Comparison of ENCODE assay signal across 8 cellular contexts in the genomic region with DNA sequence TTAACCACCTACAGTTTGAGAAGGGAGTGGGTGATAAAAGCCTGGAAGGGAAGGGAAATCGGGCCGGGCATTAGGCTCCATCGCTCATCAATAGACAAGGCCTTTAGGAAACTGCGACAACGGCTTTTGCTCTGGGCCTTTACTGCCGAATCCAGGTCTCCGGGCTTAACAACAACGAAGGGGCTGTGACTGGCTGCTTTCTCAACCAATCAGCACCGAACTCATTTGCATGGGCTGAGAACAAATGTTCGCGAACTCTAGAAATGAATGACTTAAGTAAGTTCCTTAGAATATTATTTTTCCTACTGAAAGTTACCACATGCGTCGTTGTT. TPM values are rescaled to one million over a fixed set of nuclear protein-coding genes. Genes with fewer than 3 reads are reported as not detected.
DNase-seq lines count a peak whose midpoint lies in the region; ATAC-seq and TF ChIP-seq lines count a peak whose summit lies in the region.

No MANE protein-coding gene starts in this region.

- peak; percentile 21 for ATAC-seq in GM19455 (IDR thresholded peaks at IDR 0.05; ENCODE audit: unreplicated experiment)
- ATAC-seq in HG03575 (IDR thresholded peaks at IDR 0.05; ENCODE audit: extremely low read depth, insufficient number of reproducible peaks, low FRiP score, unreplicated experiment): peak; percentile 25
- peak; percentile 53 for ATAC-seq in activated CD8-positive, alpha-beta T cell treated with anti-CD3 and anti-CD28 coated beads for 36 hours
- ATAC-seq in effector memory CD8-positive, alpha-beta T cell (replicated peaks): peak; percentile 64

- TF ChIP-seq CTCF in C4-2B (conservative IDR thresholded peaks at IDR 0.05): no peak
- TF ChIP-seq CTCF in activated CD8-positive, alpha-beta T cell treated with anti-CD3 and anti-CD28 coated beads for 36 hours (IDR thresholded peaks at IDR 0.05): no peak

- H3K27me3 Mint-ChIP-seq in activated CD8-positive, alpha-beta T cell treated with anti-CD3 and anti-CD28 coated beads for 36 hours: no peaks in the 10 kb centered on the region
- H3K27me3 Mint-ChIP-seq in effector memory CD8-positive, alpha-beta T cell: no peaks in the 10 kb centered on the region

- H3K36me3 Mint-ChIP-seq in activated CD8-positive, alpha-beta T cell treated with anti-CD3 and anti-CD28 coated beads for 36 hours (ENCODE audit: low read depth): peaks cover 42% of the 10 kb centered on the region
- peaks cover 47% of the 10 kb centered on the region for H3K36me3 Mint-ChIP-seq in effector memory CD8-positive, alpha-beta T cell (ENCODE audit: insufficient read depth)

- CTCF ChIA-PET in activated CD8-positive, alpha-beta T cell treated with anti-CD3 and anti-CD28 coated beads for 36 hours (lab: Charles Lee): interaction anchor here (0.7 to 22.8 kb wide), 10 partner anchors 15 to 169 kb away, joined by 3 to 460 read pairs (median 19); a partner anchor contains a TSS

- peak overlapping the region; percentile 96 for H3K27ac ChIP-seq in C4-2B

- no peaks in the 10 kb centered on the region for H3K9me3 Mint-ChIP-seq in activated CD8-positive, alpha-beta T cell treated with anti-CD3 and anti-CD28 coated beads for 36 hours
- no peaks in the 10 kb centered on the region for H3K9me3 Mint-ChIP-seq in effector memory CD8-positive, alpha-beta T cell

- DNase-seq in NCI-H82 (lab: John Stamatoyannopoulos, UW) (peak; percentile 98), lung microvascular endothelial cell (ENCODE audit: low read depth in 2 of 2) (peak; percentile 93 to 97)
- peak; percentile 88 for DNase-seq in activated CD8-positive, alpha-beta T cell treated with anti-CD3 and anti-CD28 coated beads for 36 hours
- DNase-seq in effector memory CD8-positive, alpha-beta T cell: peak; percentile 78 to 80 (median 79)
- DNase-seq in stimulated activated CD8-positive, alpha-beta memory T cell treated with anti-CD3 and anti-CD28 coated beads, Interleukin-12 subunit alpha, Interleukin-12 subunit beta, amount 100 ng/mL, for 4 hours (ENCODE audit: low read depth): peak; percentile 32

- H3K4me3 Mint-ChIP-seq in activated CD8-positive, alpha-beta T cell treated with anti-CD3 and anti-CD28 coated beads for 36 hours: peak overlapping the region; percentile 85
- peak overlapping the region; percentile 97 to 98 for H3K4me3 Mint-ChIP-seq in effector memory CD8-positive, alpha-beta T cell

- H3K4me1 Mint-ChIP-seq in activated CD8-positive, alpha-beta T cell treated with anti-CD3 and anti-CD28 coated beads for 36 hours (ENCODE audit: low read depth): peaks cover 53% of the 10 kb centered on the region
- H3K4me1 Mint-ChIP-seq in effector memory CD8-positive, alpha-beta T cell (ENCODE audit: low read depth in 2 of 2): peaks cover 48 to 52% of the 10 kb centered on the region in 2 donors

- intact Hi-C loops in activated CD8-positive, alpha-beta T cell treated with anti-CD3 and anti-CD28 coated beads for 36 hours (cut with micrococcal nuclease): loop anchor here (2.0 to 10.0 kb wide), 2 partner anchors 75 to 161 kb away; a partner anchor contains a TSS

- H3K27ac Mint-ChIP-seq in activated CD8-positive, alpha-beta T cell treated with anti-CD3 and anti-CD28 coated beads for 36 hours: peak overlapping the region; percentile 93
- peak overlapping the region; percentile 99 to 100 for H3K27ac Mint-ChIP-seq in effector memory CD8-positive, alpha-beta T cell

- POLR2A ChIA-PET in activated CD8-positive, alpha-beta T cell treated with anti-CD3 and anti-CD28 coated beads for 36 hours (lab: Charles Lee): interaction anchor here (0.7 to 36.0 kb wide), 45 partner anchors 4 to 516 kb away, joined by 3 to 1266 read pairs (median 6); a partner anchor contains a TSS

RNA-seq across cellular contexts. Expression of a gene that starts 0.3 kb away (rescaled TPM):
- not detected for total RNA-seq in activated CD8-positive, alpha-beta T cell treated with anti-CD3 and anti-CD28 coated beads for 36 hours
- total RNA-seq in lung microvascular endothelial cell: not detected in 2 replicates

RNA-seq across cellular contexts. Expression of a gene that starts 0.5 kb away (rescaled TPM):
- total RNA-seq in activated CD8-positive, alpha-beta T cell treated with anti-CD3 and anti-CD28 coated beads for 36 hours: 100 to 1,000 TPM; 226 to 244 TPM
- 130 and 240 TPM in 2 replicates for total RNA-seq in lung microvascular endothelial cell

RNA-seq across cellular contexts. Expression of a gene that starts 7.8 kb away (rescaled TPM):
- 100 to 1,000 TPM; 485 to 489 TPM for total RNA-seq in activated CD8-positive, alpha-beta T cell treated with anti-CD3 and anti-CD28 coated beads for 36 hours
- 2.2 and 3.2 TPM in 2 replicates for total RNA-seq in lung microvascular endothelial cell

RNA-seq across cellular contexts. Expression of a gene that starts 15.6 kb away (rescaled TPM):
- 10 to 100 TPM; 26.4 to 28.5 TPM for total RNA-seq in activated CD8-positive, alpha-beta T cell treated with anti-CD3 and anti-CD28 coated beads for 36 hours
- 3.9 and 7.7 TPM in 2 replicates for total RNA-seq in lung microvascular endothelial cell

RNA-seq across cellular contexts. Expression of a gene that starts 27.1 kb away (rescaled TPM):
- 100 to 1,000 TPM; 419 to 428 TPM for total RNA-seq in activated CD8-positive, alpha-beta T cell treated with anti-CD3 and anti-CD28 coated beads for 36 hours
- total RNA-seq in lung microvascular endothelial cell: 124 and 150 TPM in 2 replicates

Comparison
In these comparisons a context has a peak if more than half of its experiments do, and no peak if none do; other contexts are left out.
1. Peak in every context shown above with its lines: DNase-seq, ATAC-seq and H3K27ac ChIP-seq.
2. DNase-seq: peak in every context shown above with its lines; median percentile 98 in NCI-H82; 95 in lung microvascular endothelial cell; 88 in activated CD8-positive, alpha-beta T cell treated with anti-CD3 and anti-CD28 coated beads for 36 hours; 79 in effector memory CD8-positive, alpha-beta T cell; 32 in stimulated activated CD8-positive, alpha-beta memory T cell treated with anti-CD3 and anti-CD28 coated beads, Interleukin-12 subunit alpha, Interleukin-12 subunit beta, amount 100 ng/mL, for 4 hours.
3. RNA of a gene that starts 7.8 kb away (total RNA-seq): 485 to 489 TPM in activated CD8-positive, alpha-beta T cell treated with anti-CD3 and anti-CD28 coated beads for 36 hours; 2.2 to 3.2 TPM in lung microvascular endothelial cell; every median in the first group is over 100 times any median in the second.